Comparison of ENCODE assay signal across 8 cellular contexts in the genomic region with DNA sequence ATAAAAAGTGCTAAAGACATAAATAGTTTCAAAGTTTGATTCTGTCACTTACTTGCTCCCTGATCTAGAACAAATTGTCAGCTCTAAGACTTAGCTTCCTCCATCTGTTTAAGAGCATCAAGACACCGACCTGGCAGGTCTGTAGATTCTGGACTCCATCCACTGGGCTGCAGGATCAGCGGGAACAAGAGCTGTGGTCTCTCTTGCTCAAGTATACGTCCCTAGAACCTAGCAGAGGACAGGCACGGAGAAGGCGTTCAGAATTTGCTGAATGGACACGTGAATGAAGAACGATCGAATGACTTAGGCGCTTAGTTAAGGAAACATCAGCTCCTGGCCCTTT. TPM values are rescaled to one million over a fixed set of nuclear protein-coding genes. Genes with fewer than 3 reads are reported as not detected.
A peak's percentile ranks its signal among the peaks of the same experiment; 100 is the strongest.
DNase-seq lines count a peak whose midpoint lies in the region; FAIRE-seq and TF ChIP-seq lines count a peak whose summit lies in the region.

No MANE protein-coding gene starts in this region.

- H3K27ac Mint-ChIP-seq in HFFc6, result peak overlapping the region; percentile 72
- H3K27ac Mint-ChIP-seq in astrocyte (ENCODE audit: unreplicated experiment), result peak overlapping the region; percentile 59

- peaks cover 12% of the 10 kb centered on the region for H3K36me3 ChIP-seq in astrocyte (ENCODE audit: insufficient read depth, low read length)
- H3K36me3 ChIP-seq in tibial artery, result no peaks in the 10 kb centered on the region

- H3K27me3 Mint-ChIP-seq in HFFc6 (ENCODE audit: insufficient read depth) (peaks cover 5% of the 10 kb centered on the region), astrocyte (ENCODE audit: low read depth, unreplicated experiment) (no peaks in the 10 kb centered on the region)

- peaks cover 40% of the 10 kb centered on the region for H3K79me2 ChIP-seq in astrocyte (ENCODE audit: insufficient read depth, low read length)

- peak overlapping the region; percentile 51 for H2AFZ ChIP-seq in astrocyte (ENCODE audit: low read depth, low read length)

- intact Hi-C loops in tibial artery (cut with DNase I; ENCODE audit: low total_unique reads), result no loop called here

- H3K4me1 Mint-ChIP-seq in HFFc6 (ENCODE audit: low read depth) (peaks cover 40% of the 10 kb centered on the region), astrocyte (ENCODE audit: low read depth, unreplicated experiment) (peaks cover 4% of the 10 kb centered on the region)

- H3K4me3 ChIP-seq in AG09309 (ENCODE audit: control insufficient read depth, low read depth, low read length), result peak overlapping the region; percentile 50
- H3K4me3 ChIP-seq in astrocyte (ENCODE audit: insufficient read depth, low read depth, low read length), result peak overlapping the region; percentile 64
- H3K4me3 ChIP-seq in tibial artery, result peak overlapping the region; percentile 70 to 88

- peaks cover 4% of the 10 kb centered on the region for H3K4me1 ChIP-seq in astrocyte (ENCODE audit: insufficient read depth, low read length)
- H3K4me1 ChIP-seq in tibial artery, result peaks cover 0 to 22% (median 18%) of the 10 kb centered on the region in 4 donors

- H3K27me3 ChIP-seq in astrocyte (ENCODE audit: insufficient read depth, low read length) (no peaks in the 10 kb centered on the region), tibial artery (no peaks in the 10 kb centered on the region)

- no peak for FAIRE-seq in astrocyte (lab: Jason Lieb, UNC)

- H3K36me3 Mint-ChIP-seq in HFFc6 (ENCODE audit: low read depth) (peaks cover 20% of the 10 kb centered on the region), astrocyte (ENCODE audit: low read depth, unreplicated experiment) (peaks cover 7% of the 10 kb centered on the region)

- peak overlapping the region; percentile 73 for H3K9ac ChIP-seq in astrocyte (ENCODE audit: low read length)

- H4K20me1 ChIP-seq in astrocyte (ENCODE audit: insufficient read depth, low read length), result peaks cover 14% of the 10 kb centered on the region

- in situ Hi-C loops in ACHN (cut with HindIII; ENCODE audit: low pct_ligation_motif_present, low pct_unique_long_range_greater_than_20kb, low sequenced_read_pairs), result no loop called here

- H3K9me3 Mint-ChIP-seq in HFFc6, result no peaks in the 10 kb centered on the region
- H3K9me3 Mint-ChIP-seq in astrocyte (ENCODE audit: unreplicated experiment), result peaks cover 2% of the 10 kb centered on the region

- H3K4me3 Mint-ChIP-seq in HFFc6, result peak overlapping the region; percentile 90
- peak overlapping the region; percentile 93 for H3K4me3 Mint-ChIP-seq in astrocyte (ENCODE audit: unreplicated experiment)

- TF ChIP-seq CTCF in AG09309 (IDR thresholded peaks at IDR 0.05; ENCODE audit: control insufficient read depth, insufficient read depth, low read depth, low read length, missing control alignments) (no peak), HFFc6 (IDR thresholded peaks at IDR 0.05) (no peak), astrocyte (IDR thresholded peaks at IDR 0.05; ENCODE audit: insufficient read depth, low read depth, low read length) (no peak), tibial artery (IDR thresholded peaks at IDR 0.05) (no peak)

- peak overlapping the region; percentile 69 for H3K27ac ChIP-seq in astrocyte (ENCODE audit: low read depth, low read length)
- peak overlapping the region; percentile 76 to 80 for H3K27ac ChIP-seq in tibial artery

- no peak for DNase-seq in AG09309 (ENCODE audit: low read depth)
- DNase-seq in HFFc6, result peak; percentile 28
- DNase-seq in astrocyte (ENCODE audit: low read depth), result peak; percentile 46
- DNase-seq in kidney tubule cell (ENCODE audit: low spot score), result peak; percentile 42
- no peak for DNase-seq in tibial artery
- no peak for DNase-seq in ureter (ENCODE audit: low spot score)
- DNase-seq in HPDE6-E6E7 (ENCODE audit: extremely low spot score), result no peak
- no peak for DNase-seq in ACHN

- peak overlapping the region; percentile 92 for H3K4me2 ChIP-seq in astrocyte (ENCODE audit: low read length)

- H3K9me3 ChIP-seq in astrocyte (ENCODE audit: insufficient read depth, low read depth, low read length) (no peaks in the 10 kb centered on the region), tibial artery (no peaks in the 10 kb centered on the region)

RNA-seq across cellular contexts. Expression of a gene that starts 1.1 kb away (rescaled TPM):
- total RNA-seq in HFFc6 (2021; fragmentation: NEBNext Ultra II Directional; extraction: Animal tissue kit (Norgen Biotek cat#: 25700)), result 10 to 100 TPM; 39.3 to 43.8 (median 42.0) TPM
- 49.2 and 52.4 TPM in 2 replicates for total RNA-seq in astrocyte
- total RNA-seq in ureter, result 17.2 TPM

RNA-seq across cellular contexts. Expression of a gene that starts 33.5 kb away (rescaled TPM):
- total RNA-seq in HFFc6 (2021; fragmentation: NEBNext Ultra II Directional; extraction: Animal tissue kit (Norgen Biotek cat#: 25700)), result 10 to 100 TPM; 40.6 to 53.7 (median 48.4) TPM
- total RNA-seq in astrocyte (51.7 and 55.7 TPM in 2 replicates), ureter (56.5 TPM)

Comparison
In these comparisons a context has a peak if more than half of its experiments do, and no peak if none do; other contexts are left out.
1. DNase-seq: peak in HFFc6 (single experiment), astrocyte (single experiment) and kidney tubule cell (single experiment); none in AG09309 (single experiment), tibial artery (0 of 2), ureter (single experiment), HPDE6-E6E7 (single experiment) and ACHN (single experiment).
2. Peak in every context shown above with its lines, with median percentiles within 50 percentile points of each other: H3K4me3 ChIP-seq.